In genomic region chr6:132023490-132023889, GRCh38 we compare ENCODE assay signal across 1 cellular context.
TF ChIP-seq lines count a peak whose summit lies in the region.

No MANE protein-coding gene starts in this region.

TF ChIP-seq in WTC11, 78 proteins besides CTCF, POLR2A, EP300 and RAD21 (continued from another document):
- TF ChIP-seq ZNF396 (CRISPR knock-in tag; IDR thresholded peaks at IDR 0.05; ENCODE audit: borderline replicate concordance) (no peak), ZNF512 (CRISPR knock-in tag; IDR thresholded peaks at IDR 0.05; ENCODE audit: borderline replicate concordance) (no peak), ATF2 (CRISPR knock-in tag; IDR thresholded peaks at IDR 0.05; ENCODE audit: borderline replicate concordance, low read depth) (no peak), ZNF425 (CRISPR knock-in tag; conservative IDR thresholded peaks at IDR 0.05) (no peak), IRF1 (CRISPR knock-in tag; IDR thresholded peaks at IDR 0.05) (no peak)
TF ChIP-seq in WTC11: peak in this region for 0.
